Comparison of ENCODE assay signal across 1 cellular context in the genomic region with DNA sequence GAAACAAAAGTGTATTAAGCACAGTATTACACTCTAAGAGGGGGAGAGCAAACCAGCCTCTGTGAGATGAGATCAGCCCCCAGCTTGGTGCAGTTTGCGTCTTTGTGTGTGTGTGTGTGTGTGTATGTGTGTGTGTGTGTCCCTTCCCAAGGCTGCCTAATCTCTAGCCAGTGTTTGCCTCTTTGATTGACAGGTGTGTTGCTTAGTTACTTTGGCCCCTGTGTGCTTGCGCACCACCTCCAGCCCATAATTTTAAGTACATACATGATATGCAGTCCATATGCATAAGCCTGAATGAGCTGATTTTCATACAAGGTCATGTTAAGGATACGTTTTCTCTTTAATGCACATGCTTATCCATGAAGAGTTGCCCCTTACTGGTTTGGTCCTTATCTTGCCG.
TF ChIP-seq lines count a peak whose summit lies in the region.

No MANE protein-coding gene starts in this region.

TF ChIP-seq in K562, 482 proteins besides CTCF, POLR2A, EP300 and RAD21:
- TF ChIP-seq, protein P1, sequence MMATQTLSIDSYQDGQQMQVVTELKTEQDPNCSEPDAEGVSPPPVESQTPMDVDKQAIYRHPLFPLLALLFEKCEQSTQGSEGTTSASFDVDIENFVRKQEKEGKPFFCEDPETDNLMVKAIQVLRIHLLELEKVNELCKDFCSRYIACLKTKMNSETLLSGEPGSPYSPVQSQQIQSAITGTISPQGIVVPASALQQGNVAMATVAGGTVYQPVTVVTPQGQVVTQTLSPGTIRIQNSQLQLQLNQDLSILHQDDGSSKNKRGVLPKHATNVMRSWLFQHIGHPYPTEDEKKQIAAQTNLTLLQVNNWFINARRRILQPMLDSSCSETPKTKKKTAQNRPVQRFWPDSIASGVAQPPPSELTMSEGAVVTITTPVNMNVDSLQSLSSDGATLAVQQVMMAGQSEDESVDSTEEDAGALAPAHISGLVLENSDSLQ (IDR thresholded peaks at IDR 0.05), result peak; percentile 76
- TF ChIP-seq BCL6 (CRISPR knock-in tag; IDR thresholded peaks at IDR 0.05), result no peak
TF ChIP-seq in K562: peak in this region for 1.
